In genomic region chr4:70839537-70840093, GRCh38 we compare ENCODE assay signal across 1 cellular context.
TF ChIP-seq lines count a peak whose summit lies in the region.

Gene GRSF1 (minus strand): TSS chr4:70839890. CDS start chr4:70839827, 63 bp downstream.

TF ChIP-seq in K562, 482 proteins besides CTCF, POLR2A, EP300 and RAD21 (continued from another document and continues in another):
- TF ChIP-seq UBTF (IDR thresholded peaks at IDR 0.05; ENCODE audit: borderline replicate concordance in 1 of 2, low read depth in 2 of 2, low read length in 2 of 2) (peak; percentile 84 to 86; a peak in 2 of 4 replicates), ZBTB7A (IDR thresholded peaks at IDR 0.05; ENCODE audit: borderline replicate concordance, control insufficient read depth, low read depth, low read length) (peak; percentile 47; the same call in 1 of the 2 replicates), MBD1 (CRISPR knock-in tag; IDR thresholded peaks at IDR 0.05) (no peak), CXXC5 (CRISPR knock-in tag; IDR thresholded peaks at IDR 0.05) (0 out of 2 replicates have a peak, but pooled peaks have one; percentile 26), RREB1 (CRISPR knock-in tag; IDR thresholded peaks at IDR 0.05) (0 out of 2 replicates have a peak, but pooled peaks have one; percentile 5), SUPT5H (IDR thresholded peaks at IDR 0.05) (peak; percentile 78), MAZ (CRISPR knock-in tag; conservative IDR thresholded peaks at IDR 0.05 in 1 of 2, IDR thresholded peaks at IDR 0.05 in 1 of 2) (peak; percentile 62 to 96), PPARD (CRISPR knock-in tag; IDR thresholded peaks at IDR 0.05) (no peak), ERF (CRISPR knock-in tag; IDR thresholded peaks at IDR 0.05) (0 out of 2 replicates have a peak, but pooled peaks have one; percentile 26), POLR2G (IDR thresholded peaks at IDR 0.05; ENCODE audit: low read depth, low read length) (peak; percentile 86), ZNF609 (CRISPR knock-in tag; IDR thresholded peaks at IDR 0.05; ENCODE audit: borderline replicate concordance) (no peak), E4F1 (CRISPR knock-in tag; IDR thresholded peaks at IDR 0.05; ENCODE audit: borderline replicate concordance) (no peak), SIRT6 (IDR thresholded peaks at IDR 0.05; ENCODE audit: low read depth, low read length) (no peak), SIN3A (IDR thresholded peaks at IDR 0.05; ENCODE audit: borderline replicate concordance in 2 of 2, control insufficient read depth in 1 of 2, low read depth in 2 of 2, low read length in 2 of 2) (peak; percentile 48 to 61; a peak in 1 of 4 replicates), TCF7L2 (IDR thresholded peaks at IDR 0.05; ENCODE audit: low read depth, low read length) (no peak), PHF8 (IDR thresholded peaks at IDR 0.05; ENCODE audit: borderline replicate concordance, low read length) (peak; percentile 62; the same call in 1 of the 2 replicates), KLF6 (CRISPR knock-in tag; IDR thresholded peaks at IDR 0.05; ENCODE audit: borderline replicate concordance) (no peak), ZNF232 (CRISPR knock-in tag; IDR thresholded peaks at IDR 0.05) (0 out of 2 replicates have a peak, but pooled peaks have one; percentile 29), BRCA1 (IDR thresholded peaks at IDR 0.05) (no peak), BRCA1 (CRISPR knock-in tag; IDR thresholded peaks at IDR 0.05) (no peak), ELF2 (CRISPR knock-in tag; IDR thresholded peaks at IDR 0.05) (0 out of 2 replicates have a peak, but pooled peaks have one; percentile 48), ZNF444 (CRISPR knock-in tag; IDR thresholded peaks at IDR 0.05) (no peak), ZNF507 (tag; conservative IDR thresholded peaks at IDR 0.05) (no peak), NFATC3 (IDR thresholded peaks at IDR 0.05) (no peak), FIP1L1 (IDR thresholded peaks at IDR 0.05; ENCODE audit: low read depth, low read length, poor library complexity, severe bottlenecking) (peak; percentile 23), U2AF1 (optimal IDR thresholded peaks at IDR 0.05; ENCODE audit: low read depth, low read length) (peak; percentile 48), SPI1 (IDR thresholded peaks at IDR 0.05; ENCODE audit: borderline replicate concordance, low read depth, low read length) (peak; percentile 69), CHD1 (IDR thresholded peaks at IDR 0.05; ENCODE audit: low read length) (peak; percentile 67), ZKSCAN3 (CRISPR knock-in tag; IDR thresholded peaks at IDR 0.05) (no peak), NR1H2 (CRISPR knock-in tag; IDR thresholded peaks at IDR 0.05) (no peak), EP400 (IDR thresholded peaks at IDR 0.05) (peak; percentile 70; the same call in 1 of the 2 replicates), ZNF436 (CRISPR knock-in tag; IDR thresholded peaks at IDR 0.05) (no peak)
